In the genomic region with DNA sequence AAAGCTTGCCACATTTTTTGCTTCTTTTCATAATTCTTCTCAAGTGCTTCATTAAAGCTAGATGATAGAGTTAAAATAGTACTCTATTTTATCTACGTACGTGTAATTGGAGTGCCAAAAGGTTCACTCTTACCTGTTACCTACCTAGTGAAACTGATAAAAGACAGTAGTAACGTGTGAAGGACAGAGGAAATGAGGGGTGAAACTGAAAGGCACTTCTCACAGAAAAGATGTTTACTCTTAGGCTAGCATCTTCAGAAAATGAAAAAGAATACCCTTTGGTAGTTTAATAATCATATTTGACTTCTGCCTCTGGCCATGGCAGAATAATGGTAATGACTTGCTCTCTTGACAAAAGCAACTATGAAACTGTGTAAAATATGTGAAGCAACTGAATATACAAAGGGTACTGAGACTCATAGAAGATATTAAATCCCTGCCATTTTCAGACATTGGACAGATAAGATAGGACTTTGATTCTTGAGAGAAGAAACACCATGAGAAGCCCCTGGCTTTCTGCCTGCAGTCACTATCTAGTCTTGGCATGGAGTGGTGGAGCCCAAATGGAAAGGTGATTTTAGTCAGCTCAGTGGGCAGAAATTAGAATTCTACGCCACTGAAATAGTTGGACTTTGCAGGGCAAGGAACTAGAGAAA, we compare ENCODE assay signal across 11 cellular contexts. TPM values are rescaled to one million over a fixed set of nuclear protein-coding genes. Genes with fewer than 3 reads are reported as not detected.
A peak's percentile ranks its signal among the peaks of the same experiment; 100 is the strongest.
DNase-seq lines count a peak whose midpoint lies in the region; ATAC-seq and TF ChIP-seq lines count a peak whose summit lies in the region.
"Had no signal": no experiment of that assay in that cellular context is flagged by ENCODE, and none has a peak within 500 bp of the region (broad histone marks: within the 10 kb centered on the region; RNA-seq: fewer than 3 reads in every experiment).

No MANE protein-coding gene starts in this region.

- H3K27ac Mint-ChIP-seq in T-helper 2 cell treated with Interferon-gamma antibody and Interleukin-4, amounts not matched to agents 5 μg/mL and 100 μg/mL, for 36 hours: peak overlapping the region; percentile 76
- H3K27ac Mint-ChIP-seq in osteocyte (ENCODE audit: unreplicated experiment): no peak overlapping the region

- H3K36me3 ChIP-seq in heart right ventricle (no peaks in the 10 kb centered on the region), urinary bladder (ENCODE audit: insufficient read depth) (no peaks in the 10 kb centered on the region), thyroid gland (no peaks in the 10 kb centered on the region)

- H3K4me3 Mint-ChIP-seq in T-helper 2 cell treated with Interferon-gamma antibody and Interleukin-4, amounts not matched to agents 5 μg/mL and 100 μg/mL, for 36 hours: peak overlapping the region; percentile 73
- no peak overlapping the region for H3K4me3 Mint-ChIP-seq in osteocyte (ENCODE audit: unreplicated experiment)

- H3K27ac ChIP-seq in right cardiac atrium (ENCODE audit: low read length) (peak overlapping the region; percentile 35), heart right ventricle (peak overlapping the region in 4 of 10 donors; percentile 0 to 39 (median 13)), urinary bladder (ENCODE audit: low read depth) (peak overlapping the region; percentile 59), thyroid gland (no peak overlapping the region)

- H3K4me3 ChIP-seq in right cardiac atrium (ENCODE audit: low read length): no peak overlapping the region
- H3K4me3 ChIP-seq in heart right ventricle: no peak overlapping the region
- H3K4me3 ChIP-seq in urinary bladder (ENCODE audit: low read depth, low read length): no peak overlapping the region
- H3K4me3 ChIP-seq in thyroid gland (replicated peaks in 1 of 3): no peak overlapping the region

- 78% methylated on average over 4 of the region's 4 CpGs for WGBS in right cardiac atrium
- whole genome bisulfite sequencing in heart right ventricle, 2 donors: 81 to 83% methylated on average over 4 of the region's 4 CpGs
- WGBS in urinary bladder: 83% methylated on average over 4 of the region's 4 CpGs
- WGBS in thyroid gland, 2 donors: 92 to 95% methylated on average over 4 of the region's 4 CpGs

- H3K9me3 ChIP-seq in right cardiac atrium (ENCODE audit: control insufficient read depth, low read length) (no peaks in the 10 kb centered on the region), heart right ventricle (no peaks in the 10 kb centered on the region), thyroid gland (no peaks in the 10 kb centered on the region)

- H3K27me3 ChIP-seq in right cardiac atrium (ENCODE audit: control insufficient read depth, insufficient read depth) (no peaks in the 10 kb centered on the region), heart right ventricle (no peaks in the 10 kb centered on the region), thyroid gland (no peaks in the 10 kb centered on the region)

- no peaks in the 10 kb centered on the region for H3K9me3 Mint-ChIP-seq in T-helper 2 cell treated with Interferon-gamma antibody and Interleukin-4, amounts not matched to agents 5 μg/mL and 100 μg/mL, for 36 hours
- H3K9me3 Mint-ChIP-seq in osteocyte (ENCODE audit: unreplicated experiment): peaks cover 4% of the 10 kb centered on the region

- no peak for TF ChIP-seq POLR2A in thyroid gland (IDR thresholded peaks at IDR 0.05)

- no peaks in the 10 kb centered on the region for H3K27me3 Mint-ChIP-seq in T-helper 2 cell treated with Interferon-gamma antibody and Interleukin-4, amounts not matched to agents 5 μg/mL and 100 μg/mL, for 36 hours (ENCODE audit: low read depth)
- no peaks in the 10 kb centered on the region for H3K27me3 Mint-ChIP-seq in osteocyte (ENCODE audit: unreplicated experiment)

- TF ChIP-seq CTCF in heart right ventricle (IDR thresholded peaks at IDR 0.05): no peak
- no peak for TF ChIP-seq CTCF in thyroid gland (IDR thresholded peaks at IDR 0.05)
- no peak for TF ChIP-seq CTCF in osteocyte (IDR thresholded peaks at IDR 0.05)

- peaks cover 11% of the 10 kb centered on the region for H3K36me3 Mint-ChIP-seq in T-helper 2 cell treated with Interferon-gamma antibody and Interleukin-4, amounts not matched to agents 5 μg/mL and 100 μg/mL, for 36 hours (ENCODE audit: low read depth)
- H3K36me3 Mint-ChIP-seq in osteocyte (ENCODE audit: unreplicated experiment): peaks cover 4% of the 10 kb centered on the region

- H3K4me1 ChIP-seq in right cardiac atrium (ENCODE audit: control insufficient read depth, insufficient read depth, low read length) (peaks cover 6% of the 10 kb centered on the region), heart right ventricle (peaks cover 0 to 45% (median 17%) of the 10 kb centered on the region in 9 donors), urinary bladder (ENCODE audit: insufficient read depth) (no peaks in the 10 kb centered on the region), thyroid gland (no peaks in the 10 kb centered on the region)

- ATAC-seq in right cardiac atrium: no peak
- ATAC-seq in heart right ventricle: no peak
- peak; percentile 76 for ATAC-seq in HG02852 (IDR thresholded peaks at IDR 0.05; ENCODE audit: unreplicated experiment)
- ATAC-seq: HCT116 had no signal

- DNase-seq in right cardiac atrium (no peak), heart right ventricle (no peak), thyroid gland (no peak), activated gamma-delta T cell treated with Interleukin-2 at 50 U/mL for 16 hours (no peak), osteocyte (ENCODE audit: extremely low spot score, unreplicated experiment) (no peak)
- no peak for DNase-seq in T-helper 2 cell treated with Interferon-gamma antibody and Interleukin-4, amounts not matched to agents 5 μg/mL and 100 μg/mL, for 36 hours (ENCODE audit: low spot score)
- DNase-seq: AML-193, NCI-H2107 had no signal

- intact Hi-C loops in right cardiac atrium (cut with DNase I): loop anchor here in 1 of 4 donors (10.0 kb wide), 1 partner anchor 46 kb away; no protein-coding TSS in a partner anchor
- intact Hi-C loops in heart right ventricle (cut with DNase I): loop anchor here in 3 of 10 donors (5.0 to 10.0 kb wide), 2 partner anchors 46 to 48 kb away; no protein-coding TSS in a partner anchor
- intact Hi-C loops in thyroid gland (cut with DNase I): no loop called here

- H3K4me1 Mint-ChIP-seq in T-helper 2 cell treated with Interferon-gamma antibody and Interleukin-4, amounts not matched to agents 5 μg/mL and 100 μg/mL, for 36 hours (ENCODE audit: low read depth): peaks cover 75% of the 10 kb centered on the region
- H3K4me1 Mint-ChIP-seq in osteocyte (ENCODE audit: unreplicated experiment): peaks cover 35% of the 10 kb centered on the region

RNA-seq across cellular contexts. Expression of a gene that starts 6.3 kb away (rescaled TPM):
- total RNA-seq in right cardiac atrium: 10 to 100 TPM; 68.1 to 74.8 (median 71.5) TPM
- polyA plus RNA-seq in right cardiac atrium: 46.6 TPM
- total RNA-seq in heart right ventricle: 10 to 100 TPM; 32.2 to 79.4 (median 50.7) TPM
- 10 to 100 TPM; 26.0 to 47.5 TPM for polyA plus RNA-seq in heart right ventricle
- 40.3 TPM for total RNA-seq in urinary bladder
- polyA plus RNA-seq in urinary bladder: 93.8 TPM
- total RNA-seq in thyroid gland: 10 to 100 TPM; 24.2 to 40.1 (median 29.8) TPM
- total RNA-seq in osteocyte: 136 and 157 TPM in 2 replicates

Comparison
In these comparisons a context has a peak if more than half of its experiments do, and no peak if none do; other contexts are left out.
1. H3K27ac ChIP-seq: peak in right cardiac atrium (single experiment) and urinary bladder (single experiment); none in thyroid gland (0 of 3).